In genomic region chr10:102246261-102246660, GRCh38 we compare ENCODE assay signal across 8 cellular contexts. TPM values are rescaled to one million over a fixed set of nuclear protein-coding genes. Genes with fewer than 3 reads are reported as not detected.
DNase-seq lines count a peak whose midpoint lies in the region; ATAC-seq and TF ChIP-seq lines count a peak whose summit lies in the region.

No MANE protein-coding gene starts in this region.

- H3K9me3 ChIP-seq in OCI-LY1 (ENCODE audit: low read length), result no peaks in the 10 kb centered on the region
- no peaks in the 10 kb centered on the region for H3K9me3 ChIP-seq in osteoblast (ENCODE audit: low read depth, low read length)

- TF ChIP-seq CTCF in OCI-LY1 (IDR thresholded peaks at IDR 0.05; ENCODE audit: low read length), result no peak
- no peak for TF ChIP-seq CTCF in endothelial cell (IDR thresholded peaks at IDR 0.05; ENCODE audit: unreplicated experiment)
- TF ChIP-seq CTCF in osteoblast (IDR thresholded peaks at IDR 0.05; ENCODE audit: extremely low read depth, low read depth, low read length), result no peak
- no peak for TF ChIP-seq CTCF in omental fat pad (IDR thresholded peaks at IDR 0.05)

- no peaks in the 10 kb centered on the region for H3F3A ChIP-seq in OCI-LY1 (ENCODE audit: insufficient read depth, low read length)

- H3K4me2 ChIP-seq in OCI-LY1 (ENCODE audit: low read length) (peak overlapping the region; percentile 91), osteoblast (ENCODE audit: insufficient read depth, low read length) (peak overlapping the region; percentile 90)

- DNase-seq in DMS53 (lab: John Stamatoyannopoulos, UW) (peak; percentile 36), endothelial cell (ENCODE audit: low spot score) (no peak), osteoblast (ENCODE audit: insufficient read length, low spot score, missing footprints) (no peak), omental fat pad (ENCODE audit: low spot score) (no peak), Ammon's horn (ENCODE audit: low spot score) (no peak), SHP77 treated with DMSO at 0.1 percent for 48 hours (lab: John Stamatoyannopoulos, UW) (no peak)
- no peak for DNase-seq in stimulated activated naive CD4-positive, alpha-beta T cell treated with Interleukin-2 at 50 U/mL for 16 hours (lab: John Stamatoyannopoulos, UW)

- ATAC-seq in omental fat pad (ENCODE audit: low FRiP score), result no peak

- peaks cover 8% of the 10 kb centered on the region for H3K27me3 Mint-ChIP-seq in endothelial cell (ENCODE audit: unreplicated experiment)

- no peaks in the 10 kb centered on the region for H4K20me1 ChIP-seq in OCI-LY1 (ENCODE audit: insufficient read depth, low read length)
- H4K20me1 ChIP-seq in osteoblast (ENCODE audit: insufficient read depth, low read length), result peaks cover 48% of the 10 kb centered on the region

- peak overlapping the region; percentile 90 for H3K4me3 ChIP-seq in OCI-LY1 (ENCODE audit: low read depth, low read length, poor library complexity, severe bottlenecking)
- H3K4me3 ChIP-seq in osteoblast (ENCODE audit: insufficient read depth, low read length), result peak overlapping the region; percentile 97

- peaks cover 4% of the 10 kb centered on the region for H3K36me3 Mint-ChIP-seq in endothelial cell (ENCODE audit: low read depth, unreplicated experiment)

- H3K79me2 ChIP-seq in OCI-LY1 (ENCODE audit: insufficient read depth, low read length) (peaks cover 54% of the 10 kb centered on the region), osteoblast (ENCODE audit: insufficient read depth, low read length) (peaks cover 59% of the 10 kb centered on the region)

- peak overlapping the region; percentile 80 for H3K9ac ChIP-seq in OCI-LY1 (ENCODE audit: low read length)

- no peaks in the 10 kb centered on the region for H3K9me3 Mint-ChIP-seq in endothelial cell (ENCODE audit: unreplicated experiment)

- H3K36me3 ChIP-seq in OCI-LY1 (ENCODE audit: insufficient read depth, low read length) (0 out of 2 replicates have a peak, but pooled peaks cover 6% of the 10 kb centered on the region), osteoblast (ENCODE audit: insufficient read depth, low read length) (no peaks in the 10 kb centered on the region)

- peak overlapping the region; percentile 95 for H3K27ac Mint-ChIP-seq in endothelial cell (ENCODE audit: unreplicated experiment)

- H2AFZ ChIP-seq in OCI-LY1 (ENCODE audit: low read length) (no peak overlapping the region), osteoblast (ENCODE audit: low read length) (no peak overlapping the region)

- H3K4me1 Mint-ChIP-seq in endothelial cell (ENCODE audit: unreplicated experiment), result peaks cover 32% of the 10 kb centered on the region

- H3K27me3 ChIP-seq in OCI-LY1 (ENCODE audit: insufficient read depth, low read length) (no peaks in the 10 kb centered on the region), osteoblast (ENCODE audit: insufficient read depth, low read length) (no peaks in the 10 kb centered on the region)

- H3K27ac ChIP-seq in OCI-LY1 (ENCODE audit: low read depth, low read length, poor library complexity, severe bottlenecking) (no peak overlapping the region), osteoblast (ENCODE audit: low read depth, low read length) (peak overlapping the region; percentile 91)

- H3K4me1 ChIP-seq in OCI-LY1 (ENCODE audit: insufficient read depth, low read length, severe bottlenecking) (peaks cover 27% of the 10 kb centered on the region), osteoblast (ENCODE audit: insufficient read depth, low read length) (peaks cover 43% of the 10 kb centered on the region)

- no peaks in the 10 kb centered on the region for H3K9me2 ChIP-seq in OCI-LY1 (ENCODE audit: low read depth, low read length)

- H3K4me3 Mint-ChIP-seq in endothelial cell (ENCODE audit: unreplicated experiment), result peak overlapping the region; percentile 99

RNA-seq across cellular contexts. Expression of gene GBF1, which starts 0.9 kb away (rescaled TPM):
- 45.1 TPM for total RNA-seq in endothelial cell (ENCODE audit: unreplicated experiment)
- 37.4 and 38.0 TPM in 2 replicates for total RNA-seq in osteoblast
- 10 to 100 TPM; 28.1 to 34.9 (median 31.6) TPM for total RNA-seq in omental fat pad

RNA-seq across cellular contexts. Expression of gene PITX3, which starts 4.9 kb away (rescaled TPM):
- total RNA-seq in endothelial cell (ENCODE audit: unreplicated experiment) (not detected), osteoblast (under 0.01 TPM in 1 of 2 replicates, not detected in the other), omental fat pad (under 1 TPM in 2 of 4 donors, not detected in 2; 0.36 to 0.37 TPM)

RNA-seq across cellular contexts. Expression of gene ELOVL3, which starts 20.2 kb away (rescaled TPM):
- total RNA-seq in endothelial cell (ENCODE audit: unreplicated experiment) (not detected), osteoblast (2.2 and 2.7 TPM in 2 replicates), omental fat pad (1 to 10 TPM in 3 of 4 donors, under 1 TPM in 1; 0.72 to 4.6 (median 2.1) TPM)
